8 cellular contexts compared by ENCODE assay signal in the genomic region with DNA sequence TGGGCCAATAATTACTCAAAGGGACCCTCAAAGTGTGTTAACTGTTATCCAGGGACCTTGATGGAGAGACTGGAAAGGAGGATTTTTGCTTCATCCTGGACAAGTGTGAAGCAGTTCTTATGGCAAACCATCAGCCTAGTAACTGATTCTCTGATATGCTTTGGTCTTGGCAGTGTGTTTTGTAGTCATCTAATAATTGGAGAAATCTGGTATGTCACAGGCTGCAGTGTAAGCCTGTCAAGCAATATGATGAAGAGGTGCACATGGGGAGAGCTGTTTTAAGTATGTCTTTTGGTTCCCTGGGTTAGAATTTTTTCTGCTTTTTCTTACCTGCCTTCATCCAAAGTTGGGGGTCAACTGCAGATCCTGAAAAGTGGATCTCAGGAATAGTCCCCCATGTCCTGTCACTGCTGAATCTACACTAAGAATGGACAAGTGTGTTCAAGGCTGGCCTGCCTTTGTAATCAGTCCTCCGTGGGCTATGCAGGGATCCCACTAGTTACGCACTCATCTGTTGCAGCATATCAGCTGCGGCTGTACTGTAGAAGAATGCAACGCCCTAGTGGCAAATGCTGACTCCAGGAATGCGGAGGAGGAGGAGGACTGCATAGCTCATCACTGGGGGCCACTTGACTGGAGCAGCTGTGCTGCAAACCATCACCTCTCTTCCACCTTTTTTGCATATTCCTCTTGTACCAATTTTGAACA. TPM values are rescaled to one million over a fixed set of nuclear protein-coding genes. Genes with fewer than 3 reads are reported as not detected.
DNase-seq lines count a peak whose midpoint lies in the region; ATAC-seq and TF ChIP-seq lines count a peak whose summit lies in the region.

No MANE protein-coding gene starts in this region.

- H3K27ac ChIP-seq in gastroesophageal sphincter = peak overlapping the region; percentile 88 to 100 (median 98)
- peak overlapping the region; percentile 6 for H3K27ac ChIP-seq in psoas muscle

- TF ChIP-seq CTCF in gastroesophageal sphincter (IDR thresholded peaks at IDR 0.05) (peak in 1 of 4 experiments; percentile 5), psoas muscle (IDR thresholded peaks at IDR 0.05) (no peak)

- ATAC-seq in gastroesophageal sphincter = peak; percentile 54
- ATAC-seq in psoas muscle = peak in 1 of 4 donors; percentile 38
- no peak for ATAC-seq in GM21825 (IDR thresholded peaks at IDR 0.05; ENCODE audit: unreplicated experiment)

- peaks cover 27 to 84% (median 47%) of the 10 kb centered on the region in 3 donors for H3K4me1 ChIP-seq in gastroesophageal sphincter
- H3K4me1 ChIP-seq in psoas muscle = peaks cover 58% of the 10 kb centered on the region

- H3K4me3 ChIP-seq in gastroesophageal sphincter (peak overlapping the region; percentile 65 to 87), psoas muscle (peak overlapping the region; percentile 96)

- no peak for TF ChIP-seq EP300 in gastroesophageal sphincter (IDR thresholded peaks at IDR 0.05)

- no peaks in the 10 kb centered on the region for H3K9me3 ChIP-seq in gastroesophageal sphincter
- no peaks in the 10 kb centered on the region for H3K9me3 ChIP-seq in psoas muscle

- DNase-seq in Ammon's horn (ENCODE audit: low spot score) = peak; percentile 57
- DNase-seq in HuH-7.5 (ENCODE audit: low spot score) = peak; percentile 75
- peak; percentile 51 to 53 for DNase-seq in activated T-cell treated with anti-CD3 and anti-CD28 coated beads, Interleukin-2, amount 50 U/mL, for 48 hours
- peak; percentile 56 to 60 for DNase-seq in psoas muscle
- DNase-seq in NCI-H1417 treated with DMSO at 0.1 percent for 48 hours (lab: John Stamatoyannopoulos, UW) = no peak
- no peak for DNase-seq in KBM-7

- TF ChIP-seq POLR2A in gastroesophageal sphincter (IDR thresholded peaks at IDR 0.05) = peak in 1 of 2 donors; percentile 42

- intact Hi-C loops in psoas muscle (cut with DNase I) = no loop called here

- H3K27me3 ChIP-seq in gastroesophageal sphincter (no peaks in the 10 kb centered on the region), psoas muscle (ENCODE audit: insufficient read depth in 3 of 3, low read length in 2 of 3) (no peaks in the 10 kb centered on the region)

- in situ Hi-C loops in KBM-7 (cut with MboI; ENCODE audit: low pct_unique_long_range_greater_than_20kb, low sequenced_read_pairs) = no loop called here

- no peaks in the 10 kb centered on the region for H3K36me3 ChIP-seq in gastroesophageal sphincter
- H3K36me3 ChIP-seq in psoas muscle (ENCODE audit: insufficient read depth in 1 of 2, low read depth in 1 of 2) = no peaks in the 10 kb centered on the region

- 4 to 7% methylated on average over 2 to 4 of the region's 5 CpGs for WGBS in gastroesophageal sphincter (ENCODE audit: low coverage in 1 of 2), 2 donors
- 33 to 46% (median 39%) methylated on average over 5 of the region's 5 CpGs for WGBS in psoas muscle, 3 donors

RNA-seq across cellular contexts. Expression of gene SPTAN1, which starts 1.9 kb away (rescaled TPM):
- 100 to 1,000 TPM; 223 to 390 (median 286) TPM for total RNA-seq in gastroesophageal sphincter
- 10 to 100 TPM; 42.6 to 91.4 (median 56.2) TPM for total RNA-seq in psoas muscle
- polyA plus RNA-seq in psoas muscle = 10 to 100 TPM; 18.1 to 30.7 (median 26.4) TPM

RNA-seq across cellular contexts. Expression of gene GLE1, which starts 49.8 kb away (rescaled TPM):
- total RNA-seq in gastroesophageal sphincter (10 to 100 TPM; 18.7 to 32.4 (median 26.9) TPM), psoas muscle (10 to 100 TPM; 16.1 to 25.7 (median 23.5) TPM)
- 10 to 100 TPM; 10.3 to 29.5 (median 13.2) TPM for polyA plus RNA-seq in psoas muscle

Comparison
In these comparisons a context has a peak if more than half of its experiments do, and no peak if none do; other contexts are left out.
1. DNase-seq: peak in Ammon's horn (single experiment), HuH-7.5 (single experiment), activated T-cell treated with anti-CD3 and anti-CD28 coated beads, Interleukin-2, amount 50 U/mL, for 48 hours (2 of 2) and psoas muscle (2 of 2); none in NCI-H1417 treated with DMSO at 0.1 percent for 48 hours (single experiment) and KBM-7 (single experiment).